Comparison of ENCODE assay signal across 26 cellular contexts in the genomic region with DNA sequence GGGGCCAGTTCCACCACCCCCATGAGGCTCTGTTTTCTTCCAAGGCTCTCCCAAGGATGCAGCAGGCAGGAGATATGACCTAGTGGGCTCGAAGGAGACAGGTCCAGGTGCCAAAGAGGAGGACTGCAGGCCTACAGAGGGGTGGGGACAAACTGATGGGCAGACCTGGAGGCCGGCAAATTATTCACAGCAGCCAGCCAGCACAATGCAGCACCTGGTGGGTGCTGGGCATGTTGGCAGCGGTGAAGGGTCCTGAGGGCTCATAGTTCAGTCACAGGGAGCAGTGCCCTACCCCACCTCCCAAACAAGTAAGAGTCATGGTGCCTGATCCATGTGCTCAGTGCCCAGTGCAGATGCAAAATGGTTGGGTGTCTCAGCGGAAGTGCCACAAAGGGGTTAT.
"Had no signal": no experiment of that assay in that cellular context is flagged by ENCODE, and none has a peak within 500 bp of the region (broad histone marks: within the 10 kb centered on the region; RNA-seq: fewer than 3 reads in every experiment).

No MANE protein-coding gene starts in this region.

- H3K4me1 ChIP-seq: left ventricle myocardium inferior, right atrium auricular region, testis, transverse colon, upper lobe of left lung had no signal

- ATAC-seq: mucosa of descending colon; naive thymus-derived CD4-positive, alpha-beta T cell; sciatic nerve; stimulated activated memory B cell treated with anti-CD40 and anti-IgM and Interleukin-4, amounts not matched to agents 10 μg/mL and 1 μg/mL and 100 μg/mL, for 72 hours had no signal

- H3K9me3 Mint-ChIP-seq: immature natural killer cell; naive thymus-derived CD4-positive, alpha-beta T cell; nephron; neural crest cell; stimulated activated memory B cell treated with anti-CD40 and anti-IgM and Interleukin-4, amounts not matched to agents 10 μg/mL and 1 μg/mL and 100 μg/mL, for 72 hours had no signal

- H3K4me3 Mint-ChIP-seq: immature natural killer cell; naive thymus-derived CD4-positive, alpha-beta T cell; nephron; neural crest cell; stimulated activated memory B cell treated with anti-CD40 and anti-IgM and Interleukin-4, amounts not matched to agents 10 μg/mL and 1 μg/mL and 100 μg/mL, for 72 hours had no signal

- DNase-seq: hippocampal formation; immature natural killer cell; left ventricle myocardium inferior; mesendoderm; midbrain; mucosa of descending colon; naive thymus-derived CD4-positive, alpha-beta T cell; ovary; small intestine; stimulated activated CD4-positive, alpha-beta T cell treated with anti-CD3 and anti-CD28 coated beads, Interleukin-1b, Interleukin-23, amount 100 ng/mL, for 48 hours; stimulated activated CD4-positive, alpha-beta T cell treated with anti-CD3 and anti-CD28 coated beads, Interleukin-2, amount 100 ng/mL, for 48 hours; stimulated activated CD4-positive, alpha-beta T cell treated with anti-CD3 and anti-CD28 coated beads, Interleukin-4, amount 100 ng/mL, for 4 hours; stimulated activated CD8-positive, alpha-beta memory T cell treated with anti-CD3 and anti-CD28 coated beads, Interleukin-4, amount 100 ng/mL, for 48 hours; stimulated activated naive CD4-positive, alpha-beta T cell treated with Interleukin-2 at 50 U/mL for 16 hours; stomach; testis; thyroid gland; transverse colon; upper lobe of left lung had no signal

- H3K36me3 Mint-ChIP-seq: immature natural killer cell; naive thymus-derived CD4-positive, alpha-beta T cell; stimulated activated memory B cell treated with anti-CD40 and anti-IgM and Interleukin-4, amounts not matched to agents 10 μg/mL and 1 μg/mL and 100 μg/mL, for 72 hours had no signal

- H3K27ac Mint-ChIP-seq: immature natural killer cell; nephron; progenitor cell of endocrine pancreas; stimulated activated memory B cell treated with anti-CD40 and anti-IgM and Interleukin-4, amounts not matched to agents 10 μg/mL and 1 μg/mL and 100 μg/mL, for 72 hours had no signal

- H3K4me1 Mint-ChIP-seq: immature natural killer cell; naive thymus-derived CD4-positive, alpha-beta T cell; nephron; stimulated activated memory B cell treated with anti-CD40 and anti-IgM and Interleukin-4, amounts not matched to agents 10 μg/mL and 1 μg/mL and 100 μg/mL, for 72 hours had no signal

- H3K36me3 ChIP-seq: left ventricle myocardium inferior, ovary, right atrium auricular region, stomach, thyroid gland, transverse colon, upper lobe of left lung had no signal

- H3K27ac ChIP-seq: left ventricle myocardium inferior, ovary, right atrium auricular region, stomach, testis, thyroid gland, transverse colon, upper lobe of left lung had no signal

- H3K9me3 ChIP-seq: left ventricle myocardium inferior, mucosa of descending colon, ovary, right atrium auricular region, stomach, testis, thyroid gland, transverse colon, upper lobe of left lung had no signal

- H3K4me3 ChIP-seq: left ventricle myocardium inferior, lung, mucosa of descending colon, ovary, right atrium auricular region, stomach, testis, thyroid gland, transverse colon, upper lobe of left lung had no signal

- H3K27me3 ChIP-seq: ovary, testis, thyroid gland, upper lobe of left lung had no signal
